Comparison of ENCODE assay signal across 8 cellular contexts in genomic region chr10:83871486-83872081, GRCh38.
DNase-seq lines count a peak whose midpoint lies in the region; ATAC-seq and TF ChIP-seq lines count a peak whose summit lies in the region.

No MANE protein-coding gene starts in this region.

- no peaks in the 10 kb centered on the region for H3K4me1 Mint-ChIP-seq in activated CD4-positive, alpha-beta memory T cell treated with anti-CD3 and anti-CD28 coated beads, Interleukin-2, amount 10 ng/mL, durations not matched to agents 7 days and 5 days
- peaks cover 20% of the 10 kb centered on the region for H3K4me1 Mint-ChIP-seq in endodermal cell

- H3K36me3 ChIP-seq in endodermal cell (ENCODE audit: control insufficient read depth, insufficient read depth, low read length) = no peaks in the 10 kb centered on the region
- no peaks in the 10 kb centered on the region for H3K36me3 ChIP-seq in mucosa of descending colon (ENCODE audit: low read depth)

- no peak overlapping the region for H3K27ac ChIP-seq in endodermal cell (ENCODE audit: low read depth, low read length)

- CTCF ChIA-PET in activated CD4-positive, alpha-beta memory T cell treated with anti-CD3 and anti-CD28 coated beads, Interleukin-2, amount 10 ng/mL, durations not matched to agents 7 days and 5 days (lab: Charles Lee) = interaction anchor here (0.9 to 3.5 kb wide), 17 partner anchors 8 to 225 kb away, joined by 3 to 15 read pairs (median 4); no protein-coding TSS in a partner anchor

- H3K4me3 ChIP-seq in endodermal cell (ENCODE audit: low read length) (no peak overlapping the region), mucosa of descending colon (no peak overlapping the region)

- H3K9me3 ChIP-seq in endodermal cell (ENCODE audit: control insufficient read depth, low read length) (no peaks in the 10 kb centered on the region), mucosa of descending colon (no peaks in the 10 kb centered on the region)

- H3K36me3 Mint-ChIP-seq in activated CD4-positive, alpha-beta memory T cell treated with anti-CD3 and anti-CD28 coated beads, Interleukin-2, amount 10 ng/mL, durations not matched to agents 7 days and 5 days (ENCODE audit: low read depth) = no peaks in the 10 kb centered on the region
- no peaks in the 10 kb centered on the region for H3K36me3 Mint-ChIP-seq in endodermal cell (ENCODE audit: low read depth)

- intact Hi-C loops in mucosa of descending colon (cut with DNase I, micrococcal nuclease) = no loop called here

- H3K27me3 ChIP-seq in endodermal cell (ENCODE audit: control insufficient read depth, insufficient read depth, low read length, poor library complexity, severe bottlenecking) = no peaks in the 10 kb centered on the region

- peak; percentile 48 for DNase-seq in COR-L47 (lab: John Stamatoyannopoulos, UW)
- peak; percentile 33 for DNase-seq in NCI-H748 treated with DMSO at 0.1 percent for 48 hours (lab: John Stamatoyannopoulos, UW)
- DNase-seq in activated CD4-positive, alpha-beta memory T cell treated with anti-CD3 and anti-CD28 coated beads, Interleukin-2, amount 10 ng/mL, durations not matched to agents 7 days and 5 days = peak; percentile 69
- DNase-seq in endodermal cell = peak; percentile 93
- DNase-seq in mucosa of descending colon = peak; percentile 52 to 74 (median 62)
- peak; percentile 19 to 29 for DNase-seq in stimulated activated CD8-positive, alpha-beta memory T cell treated with anti-CD3 and anti-CD28 coated beads, Interleukin-7, amount 100 ng/mL, for 48 hours (ENCODE audit: extremely low read depth in 1 of 2, low read depth in 1 of 2)

- no peaks in the 10 kb centered on the region for H3K9me3 Mint-ChIP-seq in activated CD4-positive, alpha-beta memory T cell treated with anti-CD3 and anti-CD28 coated beads, Interleukin-2, amount 10 ng/mL, durations not matched to agents 7 days and 5 days
- H3K9me3 Mint-ChIP-seq in endodermal cell = no peaks in the 10 kb centered on the region

- H3K4me1 ChIP-seq in endodermal cell (ENCODE audit: control insufficient read depth, insufficient read depth, low read length) (peaks cover 5% of the 10 kb centered on the region), mucosa of descending colon (ENCODE audit: low read depth) (no peaks in the 10 kb centered on the region)

- POLR2A ChIA-PET in activated CD4-positive, alpha-beta memory T cell treated with anti-CD3 and anti-CD28 coated beads, Interleukin-2, amount 10 ng/mL, durations not matched to agents 7 days and 5 days (lab: Charles Lee) = no interaction called here

- 29 to 41% methylated on average over 7 to 14 of the region's 14 CpGs for WGBS in endodermal cell (ENCODE audit: insufficient coverage in 1 of 2, insufficient read length in 1 of 2), 2 experiments

- no peak overlapping the region for H3K9ac ChIP-seq in endodermal cell (ENCODE audit: extremely low read depth, low read length, poor library complexity, severe bottlenecking)

- no peak overlapping the region for H3K27ac Mint-ChIP-seq in activated CD4-positive, alpha-beta memory T cell treated with anti-CD3 and anti-CD28 coated beads, Interleukin-2, amount 10 ng/mL, durations not matched to agents 7 days and 5 days
- no peak overlapping the region for H3K27ac Mint-ChIP-seq in endodermal cell

- H3K27me3 Mint-ChIP-seq in activated CD4-positive, alpha-beta memory T cell treated with anti-CD3 and anti-CD28 coated beads, Interleukin-2, amount 10 ng/mL, durations not matched to agents 7 days and 5 days = no peaks in the 10 kb centered on the region
- peaks cover 16% of the 10 kb centered on the region for H3K27me3 Mint-ChIP-seq in endodermal cell (ENCODE audit: insufficient read depth)

- TF ChIP-seq CTCF in endodermal cell (conservative IDR thresholded peaks at IDR 0.05) = peak; percentile 98
- peak; percentile 87 for TF ChIP-seq CTCF in mucosa of descending colon (IDR thresholded peaks at IDR 0.05)

- no peak overlapping the region for H3K4me3 Mint-ChIP-seq in activated CD4-positive, alpha-beta memory T cell treated with anti-CD3 and anti-CD28 coated beads, Interleukin-2, amount 10 ng/mL, durations not matched to agents 7 days and 5 days
- H3K4me3 Mint-ChIP-seq in endodermal cell = no peak overlapping the region

- ATAC-seq in GM19395 (IDR thresholded peaks at IDR 0.05; ENCODE audit: unreplicated experiment) (peak; percentile 97), HG03439 (IDR thresholded peaks at IDR 0.05; ENCODE audit: unreplicated experiment) (peak; percentile 97), mucosa of descending colon (peak; percentile 93)

Comparison
In these comparisons a context has a peak if more than half of its experiments do, and no peak if none do; other contexts are left out.
1. DNase-seq: peak in every context shown above with its lines; median percentile 93 in endodermal cell; 69 in activated CD4-positive, alpha-beta memory T cell treated with anti-CD3 and anti-CD28 coated beads, Interleukin-2, amount 10 ng/mL, durations not matched to agents 7 days and 5 days; 62 in mucosa of descending colon; 48 in COR-L47; 33 in NCI-H748 treated with DMSO at 0.1 percent for 48 hours; 24 in stimulated activated CD8-positive, alpha-beta memory T cell treated with anti-CD3 and anti-CD28 coated beads, Interleukin-7, amount 100 ng/mL, for 48 hours.